In the genomic region with DNA sequence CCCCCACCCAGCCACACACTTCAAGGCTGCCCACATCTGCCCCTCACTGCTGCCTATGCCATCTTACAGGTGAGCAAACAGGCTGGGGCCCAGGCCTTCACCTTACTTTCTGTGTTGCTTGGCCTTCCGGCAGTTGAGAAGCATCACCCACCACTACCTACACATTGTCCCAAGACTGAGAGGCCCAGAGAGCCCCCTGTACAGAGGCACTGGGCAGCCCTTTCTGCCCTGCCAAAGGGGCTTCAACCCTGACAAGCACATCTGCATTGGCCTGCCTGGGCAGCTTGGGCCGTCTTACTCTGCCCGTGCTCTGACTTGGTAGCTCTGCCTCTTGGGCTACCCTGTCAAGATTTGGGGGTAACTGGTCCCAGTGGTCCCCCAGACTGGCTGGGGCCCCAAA, we compare ENCODE assay signal across 7 cellular contexts. TPM values are rescaled to one million over a fixed set of nuclear protein-coding genes. Genes with fewer than 3 reads are reported as not detected.
DNase-seq lines count a peak whose midpoint lies in the region; ATAC-seq and TF ChIP-seq lines count a peak whose summit lies in the region.

No MANE protein-coding gene starts in this region.

- no peaks in the 10 kb centered on the region for H3K36me3 Mint-ChIP-seq in activated CD8-positive, alpha-beta T cell treated with anti-CD3 and anti-CD28 coated beads for 36 hours (ENCODE audit: low read depth)
- peaks cover 7% of the 10 kb centered on the region for H3K36me3 Mint-ChIP-seq in stimulated activated memory B cell treated with anti-CD40 and anti-IgM and Interleukin-4, amounts not matched to agents 10 μg/mL and 1 μg/mL and 100 μg/mL, for 72 hours

- H3K4me3 Mint-ChIP-seq in activated CD8-positive, alpha-beta T cell treated with anti-CD3 and anti-CD28 coated beads for 36 hours: peak overlapping the region; percentile 79
- peak overlapping the region; percentile 86 for H3K4me3 Mint-ChIP-seq in stimulated activated memory B cell treated with anti-CD40 and anti-IgM and Interleukin-4, amounts not matched to agents 10 μg/mL and 1 μg/mL and 100 μg/mL, for 72 hours

- no peak for DNase-seq in HFF-Myc (ENCODE audit: extremely low read depth, low read depth)
- no peak for DNase-seq in activated CD8-positive, alpha-beta T cell treated with anti-CD3 and anti-CD28 coated beads for 36 hours
- DNase-seq in NCI-H524 (lab: John Stamatoyannopoulos, UW): no peak
- no peak for DNase-seq in omental fat pad (ENCODE audit: low spot score)

- H3K4me3 ChIP-seq in HFF-Myc (replicated peaks; ENCODE audit: low read depth, low read length): peak overlapping the region; percentile 86
- H3K4me3 ChIP-seq in iPS-11a (ENCODE audit: low read depth, low read length): peak overlapping the region; percentile 69

- no peaks in the 10 kb centered on the region for H3K9me3 Mint-ChIP-seq in activated CD8-positive, alpha-beta T cell treated with anti-CD3 and anti-CD28 coated beads for 36 hours
- H3K9me3 Mint-ChIP-seq in stimulated activated memory B cell treated with anti-CD40 and anti-IgM and Interleukin-4, amounts not matched to agents 10 μg/mL and 1 μg/mL and 100 μg/mL, for 72 hours: no peaks in the 10 kb centered on the region

- H3K27ac Mint-ChIP-seq in activated CD8-positive, alpha-beta T cell treated with anti-CD3 and anti-CD28 coated beads for 36 hours: peak overlapping the region; percentile 86
- H3K27ac Mint-ChIP-seq in stimulated activated memory B cell treated with anti-CD40 and anti-IgM and Interleukin-4, amounts not matched to agents 10 μg/mL and 1 μg/mL and 100 μg/mL, for 72 hours: peak overlapping the region; percentile 85

- ATAC-seq in activated CD8-positive, alpha-beta T cell treated with anti-CD3 and anti-CD28 coated beads for 36 hours: no peak
- ATAC-seq in stimulated activated memory B cell treated with anti-CD40 and anti-IgM and Interleukin-4, amounts not matched to agents 10 μg/mL and 1 μg/mL and 100 μg/mL, for 72 hours: no peak
- no peak for ATAC-seq in omental fat pad (ENCODE audit: low FRiP score)
- ATAC-seq in GM21528 (IDR thresholded peaks at IDR 0.05; ENCODE audit: low FRiP score, unreplicated experiment): no peak

- CTCF ChIA-PET in activated CD8-positive, alpha-beta T cell treated with anti-CD3 and anti-CD28 coated beads for 36 hours (lab: Charles Lee): interaction anchor here (0.8 to 1.2 kb wide), 3 partner anchors 13 to 44 kb away, joined by 3 to 4 read pairs (median 3); no protein-coding TSS in a partner anchor

- no peaks in the 10 kb centered on the region for H3K27me3 Mint-ChIP-seq in activated CD8-positive, alpha-beta T cell treated with anti-CD3 and anti-CD28 coated beads for 36 hours
- no peaks in the 10 kb centered on the region for H3K27me3 Mint-ChIP-seq in stimulated activated memory B cell treated with anti-CD40 and anti-IgM and Interleukin-4, amounts not matched to agents 10 μg/mL and 1 μg/mL and 100 μg/mL, for 72 hours

- intact Hi-C loops in activated CD8-positive, alpha-beta T cell treated with anti-CD3 and anti-CD28 coated beads for 36 hours (cut with micrococcal nuclease): no loop called here

- no peak for TF ChIP-seq CTCF in HFF-Myc (IDR thresholded peaks at IDR 0.05; ENCODE audit: low read depth, low read length, missing control alignments)
- no peak for TF ChIP-seq CTCF in activated CD8-positive, alpha-beta T cell treated with anti-CD3 and anti-CD28 coated beads for 36 hours (IDR thresholded peaks at IDR 0.05)
- TF ChIP-seq CTCF in omental fat pad (IDR thresholded peaks at IDR 0.05): no peak

- POLR2A ChIA-PET in activated CD8-positive, alpha-beta T cell treated with anti-CD3 and anti-CD28 coated beads for 36 hours (lab: Charles Lee): interaction anchor here (1.0 to 2.2 kb wide), 4 partner anchors 10 to 83 kb away, joined by 3 to 13 read pairs (median 4); a partner anchor contains a TSS

- peaks cover 34% of the 10 kb centered on the region for H3K4me1 Mint-ChIP-seq in activated CD8-positive, alpha-beta T cell treated with anti-CD3 and anti-CD28 coated beads for 36 hours (ENCODE audit: low read depth)
- H3K4me1 Mint-ChIP-seq in stimulated activated memory B cell treated with anti-CD40 and anti-IgM and Interleukin-4, amounts not matched to agents 10 μg/mL and 1 μg/mL and 100 μg/mL, for 72 hours: peaks cover 40% of the 10 kb centered on the region

RNA-seq across cellular contexts. Expression of a gene that starts 1.2 kb away (rescaled TPM):
- 1 to 10 TPM; 5.5 to 6.2 TPM for total RNA-seq in activated CD8-positive, alpha-beta T cell treated with anti-CD3 and anti-CD28 coated beads for 36 hours
- 1 to 10 TPM; 2.9 to 9.5 (median 5.7) TPM for total RNA-seq in omental fat pad

RNA-seq across cellular contexts. Expression of a gene that starts 3.1 kb away (rescaled TPM):
- total RNA-seq in activated CD8-positive, alpha-beta T cell treated with anti-CD3 and anti-CD28 coated beads for 36 hours: 100 to 1,000 TPM; 276 to 281 TPM
- 100 to 1,000 TPM; 198 to 328 (median 324) TPM for total RNA-seq in omental fat pad

RNA-seq across cellular contexts. Expression of a gene that starts 36.2 kb away (rescaled TPM):
- 10 to 100 TPM; 15.1 to 17.6 TPM for total RNA-seq in activated CD8-positive, alpha-beta T cell treated with anti-CD3 and anti-CD28 coated beads for 36 hours
- 10 to 100 TPM; 10.2 to 24.0 (median 13.2) TPM for total RNA-seq in omental fat pad

RNA-seq across cellular contexts. Expression of a gene that starts 53.1 kb away (rescaled TPM):
- 10 to 100 TPM; 61.8 to 65.7 TPM for total RNA-seq in activated CD8-positive, alpha-beta T cell treated with anti-CD3 and anti-CD28 coated beads for 36 hours
- 10 to 100 TPM; 23.6 to 80.5 (median 47.5) TPM for total RNA-seq in omental fat pad

RNA-seq across cellular contexts. Expression of a gene that starts 53.4 kb away (rescaled TPM):
- 10 to 100 TPM; 12.9 to 13.7 TPM for total RNA-seq in activated CD8-positive, alpha-beta T cell treated with anti-CD3 and anti-CD28 coated beads for 36 hours
- total RNA-seq in omental fat pad: 10 to 100 TPM; 11.4 to 21.4 (median 14.3) TPM
